In genomic region chr3:32438596-32439344, GRCh38 we compare ENCODE assay signal across 10 cellular contexts. TPM values are rescaled to one million over a fixed set of nuclear protein-coding genes. Genes with fewer than 3 reads are reported as not detected.
DNase-seq lines count a peak whose midpoint lies in the region; ATAC-seq, FAIRE-seq and TF ChIP-seq lines count a peak whose summit lies in the region.
"Had no signal": no experiment of that assay in that cellular context is flagged by ENCODE, and none has a peak within 500 bp of the region (broad histone marks: within the 10 kb centered on the region; RNA-seq: fewer than 3 reads in every experiment).

No MANE protein-coding gene starts in this region.

- no peak overlapping the region for H3K4me3 ChIP-seq in ovary
- H3K4me3 ChIP-seq in brain microvascular endothelial cell (ENCODE audit: low read depth, low read length): no peak overlapping the region
- H3K4me3 ChIP-seq: lung, suprapubic skin had no signal

- H3K27me3 ChIP-seq in ovary (no peaks in the 10 kb centered on the region), brain microvascular endothelial cell (replicated peaks) (no peaks in the 10 kb centered on the region)
- H3K27me3 ChIP-seq: suprapubic skin had no signal

- no peak for TF ChIP-seq EP300 in ovary (IDR thresholded peaks at IDR 0.05)

- H3K27me3 Mint-ChIP-seq in endothelial cell (ENCODE audit: unreplicated experiment): peaks cover 4% of the 10 kb centered on the region

- no peak for TF ChIP-seq CTCF in endothelial cell (IDR thresholded peaks at IDR 0.05; ENCODE audit: unreplicated experiment)
- no peak for TF ChIP-seq CTCF in ovary (IDR thresholded peaks at IDR 0.05)
- no peak for TF ChIP-seq CTCF in brain microvascular endothelial cell (IDR thresholded peaks at IDR 0.05; ENCODE audit: low read depth, low read length, missing control alignments)

- peak overlapping the region; percentile 46 for H3K27ac Mint-ChIP-seq in endothelial cell (ENCODE audit: unreplicated experiment)

- ATAC-seq in GM19468 (IDR thresholded peaks at IDR 0.05; ENCODE audit: extremely low read depth, unreplicated experiment) (peak; percentile 96), HG03439 (IDR thresholded peaks at IDR 0.05; ENCODE audit: unreplicated experiment) (peak; percentile 88)

- H3K4me1 ChIP-seq in ovary (ENCODE audit: insufficient read depth): no peaks in the 10 kb centered on the region

- no peaks in the 10 kb centered on the region for H3K9me3 ChIP-seq in ovary
- H3K9me3 ChIP-seq: suprapubic skin had no signal

- WGBS in ovary, 3 donors: 79 to 82% (median 81%) methylated on average over 10 of the region's 10 CpGs

- no peak overlapping the region for H3K4me3 Mint-ChIP-seq in endothelial cell (ENCODE audit: unreplicated experiment)

- in situ Hi-C loops in brain microvascular endothelial cell (cut with HindIII; ENCODE audit: low pct_ligation_motif_present, low sequenced_read_pairs): no loop called here

- DNase-seq in GM12892 (ENCODE audit: insufficient read length) (no peak), endothelial cell (ENCODE audit: low spot score) (no peak), cerebellar cortex (ENCODE audit: low spot score) (no peak), ovary (no peak), brain microvascular endothelial cell (no peak)
- no peak for DNase-seq in activated CD4-positive, CD25-positive, alpha-beta regulatory T cell treated with anti-CD3 and anti-CD28 coated beads, Interleukin-2, amount 50 U/mL, for 72 hours

- intact Hi-C loops in ovary (cut with DNase I): no loop called here

- H3K9me3 Mint-ChIP-seq in endothelial cell (ENCODE audit: unreplicated experiment): no peaks in the 10 kb centered on the region

- H3K36me3 ChIP-seq in ovary (no peaks in the 10 kb centered on the region), brain microvascular endothelial cell (replicated peaks) (no peaks in the 10 kb centered on the region)
- H3K36me3 ChIP-seq: suprapubic skin had no signal

- peaks cover 9% of the 10 kb centered on the region for H3K36me3 Mint-ChIP-seq in endothelial cell (ENCODE audit: low read depth, unreplicated experiment)

- peak; percentile 97 for FAIRE-seq in GM12892 (lab: Jason Lieb, UNC)

- no peak overlapping the region for H3K27ac ChIP-seq in ovary
- H3K27ac ChIP-seq in brain microvascular endothelial cell: no peak overlapping the region
- H3K27ac ChIP-seq: suprapubic skin had no signal

- no peak for TF ChIP-seq POLR2A in GM12892 (IDR thresholded peaks at IDR 0.05; ENCODE audit: low read depth, low read length)
- TF ChIP-seq POLR2A in ovary (IDR thresholded peaks at IDR 0.05): no peak

- peaks cover 18% of the 10 kb centered on the region for H3K4me1 Mint-ChIP-seq in endothelial cell (ENCODE audit: unreplicated experiment)

RNA-seq across cellular contexts. Expression of gene CMTM7, which starts 47.1 kb away (rescaled TPM):
- 6.5 TPM for polyA plus RNA-seq in GM12892 (2012; ENCODE audit: missing spikeins)
- total RNA-seq in endothelial cell (ENCODE audit: unreplicated experiment): 54.4 TPM
- total RNA-seq in ovary: 10 to 100 TPM in 3 of 7 donors, 1 to 10 TPM in 4; 2.7 to 63.4 (median 7.6) TPM
- 10 to 100 TPM in 1 of 2 donors, 1 to 10 TPM in 1; 4.7 to 20.3 TPM for polyA plus RNA-seq in ovary
